2 cellular contexts compared by ENCODE assay signal in the genomic region with DNA sequence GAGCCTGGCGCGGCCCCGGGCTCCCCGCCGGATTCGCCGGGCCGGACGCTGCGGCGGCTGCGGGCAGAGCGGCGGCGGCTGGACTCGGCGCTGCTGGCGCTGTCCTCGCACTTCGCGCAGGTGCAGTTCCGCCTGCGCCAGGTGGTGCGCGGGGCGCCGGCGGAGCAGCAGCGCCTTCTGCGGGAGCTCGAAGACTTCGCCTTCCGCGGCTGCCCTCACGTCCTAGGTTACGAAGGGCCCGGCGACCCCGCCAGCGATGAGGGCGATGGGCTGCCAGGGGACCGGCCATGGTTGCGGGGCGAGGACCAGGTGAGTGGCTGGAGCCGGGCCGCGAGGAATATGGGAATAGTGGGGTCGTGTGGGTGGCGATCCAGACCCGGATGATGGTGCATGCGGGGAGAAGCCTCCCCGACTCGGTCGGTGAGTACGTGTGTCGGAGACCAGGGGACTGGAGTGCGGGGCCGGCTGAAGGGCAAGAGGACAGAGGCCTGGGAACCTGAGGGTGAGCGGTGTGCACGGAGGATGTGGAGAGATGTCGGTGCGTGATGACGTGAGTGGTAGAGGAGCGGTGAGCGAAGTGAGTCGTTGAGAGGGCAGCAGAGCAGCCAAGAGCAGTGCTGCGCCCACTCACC.
TF ChIP-seq lines count a peak whose summit lies in the region.

No MANE protein-coding gene starts in this region.

TF ChIP-seq in HEK293T, 16 proteins besides CTCF, POLR2A, EP300 and RAD21:
- TF ChIP-seq NFRKB (IDR thresholded peaks at IDR 0.05) (no peak), LEF1 (IDR thresholded peaks at IDR 0.05; ENCODE audit: borderline replicate concordance) (0 out of 2 replicates have a peak, but pooled peaks have one; percentile 49), L3MBTL2 (conservative IDR thresholded peaks at IDR 0.05) (peak; percentile 77)

TF ChIP-seq in K562, 482 proteins besides CTCF, POLR2A, EP300 and RAD21 (continues in another document):
- no peak for TF ChIP-seq NR3C1 (CRISPR knock-in tag; IDR thresholded peaks at IDR 0.05)
- TF ChIP-seq NRF1 (conservative IDR thresholded peaks at IDR 0.05 in 1 of 2, IDR thresholded peaks at IDR 0.05 in 1 of 2), result peak; percentile 87 to 90
- TF ChIP-seq FOSL1 (tag; conservative IDR thresholded peaks at IDR 0.05), result 0 out of 2 replicates have a peak, but pooled peaks have one; percentile 12
- 0 out of 2 replicates have a peak, but pooled peaks have one; percentile 30 for TF ChIP-seq FOXK1 (CRISPR knock-in tag; IDR thresholded peaks at IDR 0.05; ENCODE audit: borderline replicate concordance)
- peak; percentile 37 for TF ChIP-seq MEIS2 (IDR thresholded peaks at IDR 0.05; ENCODE audit: partially characterized antibody)
- TF ChIP-seq ELF1 (tag; IDR thresholded peaks at IDR 0.05), result peak; percentile 62
- TF ChIP-seq CBFA2T3 (IDR thresholded peaks at IDR 0.05), result 0 out of 2 replicates have a peak, but pooled peaks have one; percentile 10
- TF ChIP-seq CBX3 (IDR thresholded peaks at IDR 0.05; ENCODE audit: borderline replicate concordance in 1 of 2, low read length in 2 of 2), result peak in 1 of 2 experiments; percentile 61; a peak in 1 of 3 replicates
- TF ChIP-seq MAZ (CRISPR knock-in tag; conservative IDR thresholded peaks at IDR 0.05 in 1 of 2, IDR thresholded peaks at IDR 0.05 in 1 of 2), result 0 out of 4 replicates have a peak, but pooled peaks of 1 of the 2 experiments have one; percentile 5
- peak; percentile 16 for TF ChIP-seq POLR2B (IDR thresholded peaks at IDR 0.05; ENCODE audit: low read depth, partially characterized antibody)
- 0 out of 2 replicates have a peak, but pooled peaks have one; percentile 70 for TF ChIP-seq FOXP1 (CRISPR knock-in tag; IDR thresholded peaks at IDR 0.05)
- TF ChIP-seq NR2C2 (CRISPR knock-in tag; IDR thresholded peaks at IDR 0.05), result 0 out of 2 replicates have a peak, but pooled peaks have one; percentile 12
- TF ChIP-seq NR2C2 (tag; IDR thresholded peaks at IDR 0.05), result no peak; the same call in 1 of the 2 replicates
- no peak for TF ChIP-seq ZSCAN29 (IDR thresholded peaks at IDR 0.05)
- TF ChIP-seq FOXJ3 (CRISPR knock-in tag; IDR thresholded peaks at IDR 0.05), result no peak
- TF ChIP-seq HNRNPLL (IDR thresholded peaks at IDR 0.05; ENCODE audit: low read depth, low read length, poor library complexity, severe bottlenecking), result peak; percentile 96
- peak; percentile 11 for TF ChIP-seq TBP (optimal IDR thresholded peaks at IDR 0.05; ENCODE audit: low read depth, low read length)
- TF ChIP-seq TAF1 (IDR thresholded peaks at IDR 0.05; ENCODE audit: control insufficient read depth, extremely low read depth, insufficient read depth, low read length, severe bottlenecking), result peak; percentile 39
- peak; percentile 72; the same call in 1 of the 2 replicates for TF ChIP-seq CTBP1 (IDR thresholded peaks at IDR 0.05; ENCODE audit: borderline replicate concordance)
- TF ChIP-seq HDAC1 (IDR thresholded peaks at IDR 0.05), result peak in 1 of 2 experiments; percentile 71; a peak in 2 of 4 replicates
- peak; percentile 21; the same call in 1 of the 2 replicates for TF ChIP-seq MTA3 (IDR thresholded peaks at IDR 0.05; ENCODE audit: borderline replicate concordance)
- no peak for TF ChIP-seq ZNF696 (CRISPR knock-in tag; conservative IDR thresholded peaks at IDR 0.05)
- TF ChIP-seq NBN (IDR thresholded peaks at IDR 0.05; ENCODE audit: low read depth), result 0 out of 2 replicates have a peak, but pooled peaks have one; percentile 29
- TF ChIP-seq, protein P1, sequence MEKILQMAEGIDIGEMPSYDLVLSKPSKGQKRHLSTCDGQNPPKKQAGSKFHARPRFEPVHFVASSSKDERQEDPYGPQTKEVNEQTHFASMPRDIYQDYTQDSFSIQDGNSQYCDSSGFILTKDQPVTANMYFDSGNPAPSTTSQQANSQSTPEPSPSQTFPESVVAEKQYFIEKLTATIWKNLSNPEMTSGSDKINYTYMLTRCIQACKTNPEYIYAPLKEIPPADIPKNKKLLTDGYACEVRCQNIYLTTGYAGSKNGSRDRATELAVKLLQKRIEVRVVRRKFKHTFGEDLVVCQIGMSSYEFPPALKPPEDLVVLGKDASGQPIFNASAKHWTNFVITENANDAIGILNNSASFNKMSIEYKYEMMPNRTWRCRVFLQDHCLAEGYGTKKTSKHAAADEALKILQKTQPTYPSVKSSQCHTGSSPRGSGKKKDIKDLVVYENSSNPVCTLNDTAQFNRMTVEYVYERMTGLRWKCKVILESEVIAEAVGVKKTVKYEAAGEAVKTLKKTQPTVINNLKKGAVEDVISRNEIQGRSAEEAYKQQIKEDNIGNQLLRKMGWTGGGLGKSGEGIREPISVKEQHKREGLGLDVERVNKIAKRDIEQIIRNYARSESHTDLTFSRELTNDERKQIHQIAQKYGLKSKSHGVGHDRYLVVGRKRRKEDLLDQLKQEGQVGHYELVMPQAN (IDR thresholded peaks at IDR 0.05; ENCODE audit: borderline replicate concordance), result peak; percentile 85
- TF ChIP-seq ZBTB40 (IDR thresholded peaks at IDR 0.05), result peak; percentile 58
- no peak for TF ChIP-seq ZBTB40 (CRISPR knock-in tag; IDR thresholded peaks at IDR 0.05)
- no peak for TF ChIP-seq ATF1 (CRISPR knock-in tag; IDR thresholded peaks at IDR 0.05)
- peak; percentile 75; the same call in 1 of the 2 replicates for TF ChIP-seq ATF1 (tag; IDR thresholded peaks at IDR 0.05)
- TF ChIP-seq, protein P2, sequence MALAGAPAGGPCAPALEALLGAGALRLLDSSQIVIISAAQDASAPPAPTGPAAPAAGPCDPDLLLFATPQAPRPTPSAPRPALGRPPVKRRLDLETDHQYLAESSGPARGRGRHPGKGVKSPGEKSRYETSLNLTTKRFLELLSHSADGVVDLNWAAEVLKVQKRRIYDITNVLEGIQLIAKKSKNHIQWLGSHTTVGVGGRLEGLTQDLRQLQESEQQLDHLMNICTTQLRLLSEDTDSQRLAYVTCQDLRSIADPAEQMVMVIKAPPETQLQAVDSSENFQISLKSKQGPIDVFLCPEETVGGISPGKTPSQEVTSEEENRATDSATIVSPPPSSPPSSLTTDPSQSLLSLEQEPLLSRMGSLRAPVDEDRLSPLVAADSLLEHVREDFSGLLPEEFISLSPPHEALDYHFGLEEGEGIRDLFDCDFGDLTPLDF (CRISPR knock-in tag; IDR thresholded peaks at IDR 0.05), result 0 out of 2 replicates have a peak, but pooled peaks have one; percentile 41
- TF ChIP-seq, protein P3, sequence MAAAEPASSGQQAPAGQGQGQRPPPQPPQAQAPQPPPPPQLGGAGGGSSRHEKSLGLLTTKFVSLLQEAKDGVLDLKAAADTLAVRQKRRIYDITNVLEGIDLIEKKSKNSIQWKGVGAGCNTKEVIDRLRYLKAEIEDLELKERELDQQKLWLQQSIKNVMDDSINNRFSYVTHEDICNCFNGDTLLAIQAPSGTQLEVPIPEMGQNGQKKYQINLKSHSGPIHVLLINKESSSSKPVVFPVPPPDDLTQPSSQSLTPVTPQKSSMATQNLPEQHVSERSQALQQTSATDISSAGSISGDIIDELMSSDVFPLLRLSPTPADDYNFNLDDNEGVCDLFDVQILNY (CRISPR knock-in tag; IDR thresholded peaks at IDR 0.05), result 0 out of 2 replicates have a peak, but pooled peaks have one; percentile 37
- 0 out of 2 replicates have a peak, but pooled peaks have one; percentile 47 for TF ChIP-seq POLR2AphosphoS5 (IDR thresholded peaks at IDR 0.05; ENCODE audit: control insufficient read depth, insufficient read depth, low read depth, low read length)
- TF ChIP-seq CBFB (CRISPR knock-in tag; IDR thresholded peaks at IDR 0.05), result 0 out of 2 replicates have a peak, but pooled peaks have one; percentile 27
- peak; percentile 42; the same call in 1 of the 2 replicates for TF ChIP-seq STAG1 (CRISPR knock-in tag; IDR thresholded peaks at IDR 0.05; ENCODE audit: borderline replicate concordance)
- TF ChIP-seq, protein P4, sequence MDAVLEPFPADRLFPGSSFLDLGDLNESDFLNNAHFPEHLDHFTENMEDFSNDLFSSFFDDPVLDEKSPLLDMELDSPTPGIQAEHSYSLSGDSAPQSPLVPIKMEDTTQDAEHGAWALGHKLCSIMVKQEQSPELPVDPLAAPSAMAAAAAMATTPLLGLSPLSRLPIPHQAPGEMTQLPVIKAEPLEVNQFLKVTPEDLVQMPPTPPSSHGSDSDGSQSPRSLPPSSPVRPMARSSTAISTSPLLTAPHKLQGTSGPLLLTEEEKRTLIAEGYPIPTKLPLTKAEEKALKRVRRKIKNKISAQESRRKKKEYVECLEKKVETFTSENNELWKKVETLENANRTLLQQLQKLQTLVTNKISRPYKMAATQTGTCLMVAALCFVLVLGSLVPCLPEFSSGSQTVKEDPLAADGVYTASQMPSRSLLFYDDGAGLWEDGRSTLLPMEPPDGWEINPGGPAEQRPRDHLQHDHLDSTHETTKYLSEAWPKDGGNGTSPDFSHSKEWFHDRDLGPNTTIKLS (IDR thresholded peaks at IDR 0.05; ENCODE audit: borderline replicate concordance, low read depth), result peak; percentile 52
- TF ChIP-seq, protein P5, sequence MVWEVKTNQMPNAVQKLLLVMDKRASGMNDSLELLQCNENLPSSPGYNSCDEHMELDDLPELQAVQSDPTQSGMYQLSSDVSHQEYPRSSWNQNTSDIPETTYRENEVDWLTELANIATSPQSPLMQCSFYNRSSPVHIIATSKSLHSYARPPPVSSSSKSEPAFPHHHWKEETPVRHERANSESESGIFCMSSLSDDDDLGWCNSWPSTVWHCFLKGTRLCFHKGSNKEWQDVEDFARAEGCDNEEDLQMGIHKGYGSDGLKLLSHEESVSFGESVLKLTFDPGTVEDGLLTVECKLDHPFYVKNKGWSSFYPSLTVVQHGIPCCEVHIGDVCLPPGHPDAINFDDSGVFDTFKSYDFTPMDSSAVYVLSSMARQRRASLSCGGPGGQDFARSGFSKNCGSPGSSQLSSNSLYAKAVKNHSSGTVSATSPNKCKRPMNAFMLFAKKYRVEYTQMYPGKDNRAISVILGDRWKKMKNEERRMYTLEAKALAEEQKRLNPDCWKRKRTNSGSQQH (CRISPR knock-in tag; IDR thresholded peaks at IDR 0.05), result 0 out of 2 replicates have a peak, but pooled peaks have one; percentile 13
